ENCODE assay signal across 7 cellular contexts in the genomic region with DNA sequence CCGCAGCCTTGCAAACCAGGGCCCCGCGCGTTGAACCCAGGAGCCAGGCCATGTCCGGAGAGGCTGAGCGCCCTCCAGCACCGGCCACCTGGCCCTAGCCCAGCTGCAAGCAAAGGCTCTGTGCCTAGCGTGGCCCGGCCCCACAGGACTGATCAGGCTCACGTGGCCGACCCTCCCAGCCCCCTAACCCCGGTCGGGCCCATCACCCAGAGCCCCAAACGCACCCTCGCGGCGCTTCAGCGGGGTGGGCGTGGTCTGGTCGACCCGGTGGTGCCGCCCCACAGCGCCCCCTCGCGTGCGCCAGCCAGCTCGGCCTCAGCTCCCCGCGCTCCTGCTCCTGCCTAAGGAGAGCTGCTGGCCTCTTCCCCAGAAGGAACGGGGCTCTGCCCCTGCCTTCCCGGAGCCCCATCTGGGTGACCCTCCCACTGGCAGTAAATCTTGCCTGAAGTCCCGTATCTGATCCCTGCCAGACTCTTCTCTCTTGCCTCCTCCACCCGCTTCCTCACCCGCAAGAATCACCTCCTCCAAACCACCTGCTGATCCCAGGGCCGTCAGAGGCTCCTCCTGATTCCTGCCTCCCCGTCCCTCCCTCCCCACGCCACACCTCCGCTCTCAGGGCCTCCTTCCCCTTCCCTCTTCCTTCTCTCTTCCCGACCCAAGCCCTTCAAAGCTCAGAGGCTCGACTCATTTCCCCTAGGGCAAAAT. TPM values are rescaled to one million over a fixed set of nuclear protein-coding genes. Genes with fewer than 3 reads are reported as not detected.
DNase-seq lines count a peak whose midpoint lies in the region; ATAC-seq, FAIRE-seq and TF ChIP-seq lines count a peak whose summit lies in the region.

No MANE protein-coding gene starts in this region.

- no peak overlapping the region for H3K27ac ChIP-seq in Peyer's patch
- H3K27ac ChIP-seq in brain microvascular endothelial cell, result no peak overlapping the region
- no peak overlapping the region for H3K27ac ChIP-seq in kidney (ENCODE audit: low read depth in 2 of 2, low read length in 2 of 2)

- peaks cover 0 to 9% (median 0%) of the 10 kb centered on the region in 4 donors for H3K9me3 ChIP-seq in Peyer's patch
- no peaks in the 10 kb centered on the region for H3K9me3 ChIP-seq in kidney (ENCODE audit: control insufficient read depth in 1 of 2, low read length in 2 of 2)

- H3K4me1 ChIP-seq in Peyer's patch (peaks cover 0 to 10% (median 2%) of the 10 kb centered on the region in 4 donors), kidney (ENCODE audit: control insufficient read depth in 1 of 2, insufficient read depth in 1 of 2, low read depth in 1 of 2, low read length in 2 of 2) (peaks cover 0 to 12% of the 10 kb centered on the region in 2 donors)

- no peak for TF ChIP-seq POLR2A in Peyer's patch (IDR thresholded peaks at IDR 0.05)

- peak overlapping the region in 2 of 4 donors; percentile 33 to 42 for H3K4me3 ChIP-seq in Peyer's patch
- H3K4me3 ChIP-seq in brain microvascular endothelial cell (ENCODE audit: low read depth, low read length), result peak overlapping the region; percentile 35
- peak overlapping the region; percentile 36 to 42 for H3K4me3 ChIP-seq in kidney (ENCODE audit: low read length in 2 of 2)

- peak; percentile 20 to 77 (median 68) for DNase-seq in Peyer's patch
- peak; percentile 48 for DNase-seq in brain microvascular endothelial cell
- DNase-seq in kidney, result peak; percentile 90
- peak; percentile 31 to 55 for DNase-seq in stimulated activated CD4-positive, alpha-beta T cell treated with anti-CD3 and anti-CD28 coated beads, Interleukin-15, amount 100 ng/mL, for 48 hours (ENCODE audit: low read depth in 2 of 2)
- no peak for DNase-seq in GF-D8 (lab: John Stamatoyannopoulos, UW)

- TF ChIP-seq CTCF in Peyer's patch (IDR thresholded peaks at IDR 0.05) (peak in 5 of 6 experiments; percentile 23 to 67 (median 51)), brain microvascular endothelial cell (IDR thresholded peaks at IDR 0.05; ENCODE audit: low read depth, low read length, missing control alignments) (peak; percentile 62), kidney (IDR thresholded peaks at IDR 0.05; ENCODE audit: borderline replicate concordance, extremely low read depth, insufficient read depth) (peak; percentile 59)

- in situ Hi-C loops in brain microvascular endothelial cell (cut with HindIII; ENCODE audit: low pct_ligation_motif_present, low sequenced_read_pairs), result no loop called here

- no peak overlapping the region for H3K9ac ChIP-seq in kidney (ENCODE audit: low read length in 2 of 2)

- H3K27me3 ChIP-seq in Peyer's patch (no peaks in the 10 kb centered on the region), brain microvascular endothelial cell (replicated peaks) (no peaks in the 10 kb centered on the region)

- no peak for FAIRE-seq in kidney (lab: Jason Lieb, UNC)

- intact Hi-C loops in kidney (cut with DNase I), result no loop called here

- no peaks in the 10 kb centered on the region for H3K36me3 ChIP-seq in Peyer's patch
- no peaks in the 10 kb centered on the region for H3K36me3 ChIP-seq in brain microvascular endothelial cell (replicated peaks)
- no peaks in the 10 kb centered on the region for H3K36me3 ChIP-seq in kidney (ENCODE audit: control insufficient read depth in 1 of 2, insufficient read depth in 2 of 2, low read length in 2 of 2)

- ATAC-seq in GM18519 (IDR thresholded peaks at IDR 0.05; ENCODE audit: low FRiP score, unreplicated experiment) (peak; percentile 84), HG02852 (IDR thresholded peaks at IDR 0.05; ENCODE audit: unreplicated experiment) (peak; percentile 62)

RNA-seq across cellular contexts. Expression of a gene that starts 12.3 kb away (rescaled TPM):
- total RNA-seq in Peyer's patch (not detected), kidney (not detected)
- polyA plus RNA-seq in kidney (ENCODE audit: insufficient read depth, low read depth, low replicate concordance), result 2.1 TPM
